Comparison of ENCODE assay signal across 8 cellular contexts in the genomic region with DNA sequence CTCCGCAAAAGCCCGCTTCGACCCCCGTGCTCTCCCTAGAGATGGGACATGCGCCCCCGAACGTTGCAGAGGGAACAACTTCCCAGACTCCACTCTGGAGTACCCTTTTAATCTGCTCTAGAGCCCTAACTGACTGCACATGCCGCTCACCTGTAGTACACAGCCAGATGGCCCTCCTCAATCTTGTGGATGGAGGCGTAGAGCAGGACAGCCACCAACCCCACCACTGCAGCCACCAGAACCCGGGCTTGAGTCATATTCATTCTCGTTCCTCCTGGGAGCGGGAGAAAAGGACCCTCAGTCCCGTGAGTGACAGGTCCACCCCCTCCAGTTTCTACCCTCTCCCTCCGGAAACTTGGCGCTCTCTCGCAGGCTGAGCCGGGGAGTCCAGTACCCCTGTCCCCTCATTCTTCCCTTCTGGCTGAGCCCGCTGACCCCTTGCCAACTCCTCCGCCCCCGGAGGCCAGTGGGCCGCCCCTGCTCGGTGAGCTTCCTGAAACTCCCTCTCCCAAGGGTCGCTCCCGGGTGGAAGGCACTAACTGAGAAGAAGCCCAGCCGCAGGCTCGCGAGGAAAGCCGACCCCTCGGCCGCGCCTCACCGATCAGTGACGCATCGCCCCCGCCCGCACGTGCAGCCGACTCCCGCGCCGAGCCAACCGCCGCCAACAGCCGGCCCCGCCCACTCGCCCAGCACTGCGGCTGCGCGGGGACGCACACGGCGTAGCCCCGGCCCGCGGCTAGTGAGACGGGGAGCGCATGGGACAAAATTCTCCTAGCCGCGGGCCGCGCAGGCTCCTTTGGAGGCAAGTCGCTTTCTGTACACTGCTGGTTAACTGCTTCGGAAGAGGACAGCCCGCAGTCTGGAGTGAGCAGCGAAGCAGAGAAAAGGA. TPM values are rescaled to one million over a fixed set of nuclear protein-coding genes. Genes with fewer than 3 reads are reported as not detected.
DNase-seq lines count a peak whose midpoint lies in the region; ATAC-seq, FAIRE-seq and TF ChIP-seq lines count a peak whose summit lies in the region.

Gene ERLIN1, minus strand, starts transcription at position 666 of the 889 bp plus-strand sequence. Its CDS starts 403 bp downstream, at position 263.

- peaks cover 2 to 7% of the 10 kb centered on the region in 2 experiments for H3K36me3 ChIP-seq in keratinocyte (ENCODE audit: control insufficient read depth in 2 of 2, extremely low read depth in 1 of 2, insufficient read depth in 2 of 2, low read length in 2 of 2)

- H3K9me3 Mint-ChIP-seq in central memory CD8-positive, alpha-beta T cell, result no peaks in the 10 kb centered on the region

- H3K4me3 Mint-ChIP-seq in central memory CD8-positive, alpha-beta T cell, result peak within 1 kb of the TSS; percentile 93

- H4K20me1 ChIP-seq in keratinocyte (ENCODE audit: control insufficient read depth, extremely low read depth, insufficient read depth, low read length), result no peaks in the 10 kb centered on the region

- peaks cover 55% of the 10 kb centered on the region for H3K4me1 Mint-ChIP-seq in central memory CD8-positive, alpha-beta T cell

- ATAC-seq in GM19023 (IDR thresholded peaks at IDR 0.05; ENCODE audit: unreplicated experiment), result peak; percentile 82
- peak; percentile 84 for ATAC-seq in HG03196 (IDR thresholded peaks at IDR 0.05; ENCODE audit: unreplicated experiment)
- peak; percentile 88 to 93 for ATAC-seq in activated CD4-positive, CD25-positive, alpha-beta regulatory T cell treated with anti-CD3 and anti-CD28 coated beads, Interleukin-2, amount 50 U/mL, for 24 hours
- ATAC-seq in central memory CD8-positive, alpha-beta T cell (replicated peaks; ENCODE audit: extremely low read depth, poor library complexity, severe bottlenecking), result peak; percentile 93

- peak within 1 kb of the TSS; percentile 97 for H3K27ac ChIP-seq in keratinocyte (ENCODE audit: control insufficient read depth, insufficient read depth, low read length)

- H3K79me2 ChIP-seq in keratinocyte (ENCODE audit: control insufficient read depth, insufficient read depth, low read length), result peaks cover 34% of the 10 kb centered on the region

- TF ChIP-seq CTCF in keratinocyte (optimal IDR thresholded peaks at IDR 0.05 in 1 of 3, IDR thresholded peaks at IDR 0.05 in 1 of 3, conservative IDR thresholded peaks at IDR 0.05 in 1 of 3; ENCODE audit: extremely low read depth in 1 of 3, insufficient read depth in 2 of 3, low read length in 3 of 3), result no peak

- H3K4me3 ChIP-seq in keratinocyte (ENCODE audit: control insufficient read depth in 2 of 3, extremely low read depth in 1 of 3, insufficient read depth in 2 of 3, low read depth in 1 of 3, low read length in 3 of 3), result peak within 1 kb of the TSS; percentile 74 to 97 (median 89)

- peak; percentile 98 for DNase-seq in AG08396 (ENCODE audit: low spot score)
- DNase-seq in NCI-H446 treated with DMSO at 0.1 percent for 48 hours (lab: John Stamatoyannopoulos, UW), result peak; percentile 70
- DNase-seq in central memory CD8-positive, alpha-beta T cell (ENCODE audit: low spot score in 2 of 2), result peak; percentile 81 to 83
- peak; percentile 56 for DNase-seq in keratinocyte (ENCODE audit: low read depth, low spot score)
- DNase-seq in stimulated activated CD4-positive, alpha-beta T cell treated with anti-CD3 and anti-CD28 coated beads, Interleukin-12 subunit alpha, Interleukin-12 subunit beta, amount 100 ng/mL, for 48 hours (ENCODE audit: low read depth in 2 of 3, low spot score in 1 of 3), result peak; percentile 86 to 90 (median 87)

- peak within 1 kb of the TSS; percentile 91 for H3K4me2 ChIP-seq in keratinocyte (ENCODE audit: control insufficient read depth, extremely low read depth, insufficient read depth, low read depth, low read length)

- H3K9me1 ChIP-seq in keratinocyte (ENCODE audit: control insufficient read depth, extremely low read depth, insufficient read depth, low read length), result no peaks in the 10 kb centered on the region

- dilution Hi-C loops in keratinocyte (cut with MboI; ENCODE audit: extremely low pct_ligation_motif_present, low sequenced_read_pairs), result no loop called here

- no peaks in the 10 kb centered on the region for H3K27me3 Mint-ChIP-seq in central memory CD8-positive, alpha-beta T cell

- peak within 1 kb of the TSS; percentile 98 for H3K9ac ChIP-seq in keratinocyte (ENCODE audit: control insufficient read depth, extremely low read depth, insufficient read depth, low read length)

- no peaks in the 10 kb centered on the region for H3K9me3 ChIP-seq in keratinocyte (ENCODE audit: control insufficient read depth, low read depth, low read length)

- H3K36me3 Mint-ChIP-seq in central memory CD8-positive, alpha-beta T cell (ENCODE audit: insufficient read depth), result peaks cover 16% of the 10 kb centered on the region

- peak within 1 kb of the TSS; percentile 90 for H3K27ac Mint-ChIP-seq in central memory CD8-positive, alpha-beta T cell (ENCODE audit: low read depth)

- peak within 1 kb of the TSS; percentile 99 for H2AFZ ChIP-seq in keratinocyte (ENCODE audit: control insufficient read depth, low read length)

- FAIRE-seq in keratinocyte (lab: Jason Lieb, UNC), result no peak

- no peaks in the 10 kb centered on the region for H3K27me3 ChIP-seq in keratinocyte (ENCODE audit: control insufficient read depth, extremely low read depth, insufficient read depth, low read length)

- peaks cover 26% of the 10 kb centered on the region for H3K4me1 ChIP-seq in keratinocyte (ENCODE audit: control insufficient read depth, extremely low read depth, insufficient read depth, low read length)

RNA-seq across cellular contexts. Expression of gene ERLIN1, which starts in this region (rescaled TPM):
- 26.0 to 49.2 TPM (median 45.6 TPM) in 3 replicates for polyA plus RNA-seq in keratinocyte
- 37.1 TPM for polyA plus RNA-seq in keratinocyte (2011; ENCODE audit: low read depth)
- polyA plus RNA-seq in keratinocyte (2011; cell fraction: cytosol; rRNA removed), result 15.3 and 26.4 TPM in 2 replicates
- 38.9 and 43.8 TPM in 2 replicates for polyA plus RNA-seq in keratinocyte (2011; cell fraction: nucleus; rRNA removed)
- 24.4 and 41.0 TPM in 2 replicates for polyA plus RNA-seq in keratinocyte (2012; ENCODE audit: low replicate concordance)
- 11.0 to 36.1 TPM (median 15.9 TPM) in 3 replicates for polyA minus RNA-seq in keratinocyte
- 14.2 TPM for polyA minus RNA-seq in keratinocyte (2011; cell fraction: cytosol; rRNA and poly(A)+ RNA removed)
- 17.5 and 44.1 TPM in 2 replicates for polyA minus RNA-seq in keratinocyte (2011; cell fraction: nucleus; rRNA and poly(A)+ RNA removed)

Comparison
In these comparisons a context has a peak if more than half of its experiments do, and no peak if none do; other contexts are left out.
1. Peak in every context shown above with its lines: DNase-seq, ATAC-seq, H3K4me3 ChIP-seq and H3K27ac ChIP-seq.